8 cellular contexts compared by ENCODE assay signal in the genomic region with DNA sequence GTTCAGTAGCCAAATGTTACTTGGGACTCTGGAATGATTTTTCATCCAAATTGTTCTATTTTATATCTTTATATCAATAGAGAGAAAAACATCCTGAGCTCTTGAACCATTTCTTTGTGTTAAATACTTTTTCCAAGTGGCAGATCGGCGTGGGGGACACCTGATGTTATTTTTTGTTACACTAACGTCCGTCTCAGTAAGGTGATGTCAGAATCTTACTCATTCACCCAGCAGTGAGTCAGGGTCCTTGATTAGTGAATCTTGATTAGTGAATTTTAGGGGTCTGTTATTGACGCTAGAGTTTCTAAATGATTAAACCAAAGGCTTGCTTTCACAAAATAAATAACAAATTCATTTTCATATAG. TPM values are rescaled to one million over a fixed set of nuclear protein-coding genes. Genes with fewer than 3 reads are reported as not detected.
DNase-seq lines count a peak whose midpoint lies in the region; ATAC-seq and TF ChIP-seq lines count a peak whose summit lies in the region.

No MANE protein-coding gene starts in this region.

- H3K9me2 ChIP-seq in OCI-LY7 (ENCODE audit: insufficient read depth, low read length): no peaks in the 10 kb centered on the region

- CTCF ChIA-PET in OCI-LY7 (lab: Charles Lee; ENCODE audit: unreplicated experiment): interaction anchor here (1.0 kb wide), 1 partner anchor 141 kb away, joined by 4 read pairs; no protein-coding TSS in a partner anchor

- H3K36me3 Mint-ChIP-seq in endodermal cell (ENCODE audit: low read depth): peaks cover 7% of the 10 kb centered on the region
- peaks cover 2% of the 10 kb centered on the region for H3K36me3 Mint-ChIP-seq in osteocyte (ENCODE audit: unreplicated experiment)

- H3K4me3 ChIP-seq in OCI-LY7 (ENCODE audit: low read depth, low read length, poor library complexity, severe bottlenecking) (peak overlapping the region; percentile 95), endodermal cell (ENCODE audit: low read length) (peak overlapping the region; percentile 99)

- H3K36me3 ChIP-seq in OCI-LY7 (ENCODE audit: insufficient read depth, low read length): peaks cover 6% of the 10 kb centered on the region; the same call in 1 of the 2 replicates
- no peaks in the 10 kb centered on the region for H3K36me3 ChIP-seq in endodermal cell (ENCODE audit: control insufficient read depth, insufficient read depth, low read length)

- H3K4me1 ChIP-seq in OCI-LY7 (ENCODE audit: insufficient read depth, low read length, poor library complexity, severe bottlenecking) (peaks cover 52% of the 10 kb centered on the region), endodermal cell (ENCODE audit: control insufficient read depth, insufficient read depth, low read length) (peaks cover 5% of the 10 kb centered on the region)

- H3K27me3 ChIP-seq in endodermal cell (ENCODE audit: control insufficient read depth, insufficient read depth, low read length, poor library complexity, severe bottlenecking): no peaks in the 10 kb centered on the region

- H3K9ac ChIP-seq in endodermal cell (ENCODE audit: extremely low read depth, low read length, poor library complexity, severe bottlenecking): peak overlapping the region; percentile 72

- H3K27ac ChIP-seq in OCI-LY7 (ENCODE audit: low read depth, low read length, poor library complexity, severe bottlenecking): peak overlapping the region; percentile 80
- H3K27ac ChIP-seq in endodermal cell (ENCODE audit: low read depth, low read length): no peak overlapping the region

- H2AFZ ChIP-seq in OCI-LY7 (ENCODE audit: low read length): no peak overlapping the region

- TF ChIP-seq CTCF in OCI-LY7 (conservative IDR thresholded peaks at IDR 0.05; ENCODE audit: low read length): no peak
- no peak for TF ChIP-seq CTCF in endodermal cell (conservative IDR thresholded peaks at IDR 0.05)
- TF ChIP-seq CTCF in osteocyte (IDR thresholded peaks at IDR 0.05): no peak

- peak overlapping the region; percentile 86 for H3K4me3 Mint-ChIP-seq in endodermal cell
- peak overlapping the region; percentile 83 for H3K4me3 Mint-ChIP-seq in osteocyte (ENCODE audit: unreplicated experiment)

- ATAC-seq in HG03159 (IDR thresholded peaks at IDR 0.05; ENCODE audit: unreplicated experiment): no peak

- H3K27ac Mint-ChIP-seq in endodermal cell: peak overlapping the region; percentile 94
- H3K27ac Mint-ChIP-seq in osteocyte (ENCODE audit: unreplicated experiment): peak overlapping the region; percentile 78

- no peaks in the 10 kb centered on the region for H3K9me3 ChIP-seq in OCI-LY7 (ENCODE audit: low read length)
- H3K9me3 ChIP-seq in endodermal cell (ENCODE audit: control insufficient read depth, low read length): no peaks in the 10 kb centered on the region

- H3K27me3 Mint-ChIP-seq in endodermal cell (ENCODE audit: insufficient read depth) (peaks cover 2% of the 10 kb centered on the region), osteocyte (ENCODE audit: unreplicated experiment) (no peaks in the 10 kb centered on the region)

- intact Hi-C loops in OCI-LY7 (cut with micrococcal nuclease; ENCODE audit: unreplicated experiment): loop anchor here (5.0 kb wide), 1 partner anchor 55 kb away; no protein-coding TSS in a partner anchor
- intact Hi-C loops in posterior vena cava (cut with DNase I): no loop called here

- peaks cover 61% of the 10 kb centered on the region for H3K79me2 ChIP-seq in OCI-LY7 (ENCODE audit: insufficient read depth, low read depth, low read length)

- DNase-seq in Daoy (ENCODE audit: low read depth) (peak; percentile 25), OCI-LY7 (ENCODE audit: low spot score) (peak; percentile 19), endodermal cell (no peak), osteocyte (ENCODE audit: extremely low spot score, unreplicated experiment) (no peak), NCI-H1930 (lab: John Stamatoyannopoulos, UW) (no peak), posterior vena cava (ENCODE audit: low spot score) (no peak)
- DNase-seq in stimulated activated CD4-positive, alpha-beta T cell treated with anti-CD3 and anti-CD28 coated beads, Interleukin-1b, Interleukin-23, amount 100 ng/mL, for 48 hours: no peak

- H3K4me1 Mint-ChIP-seq in endodermal cell (peaks cover 27% of the 10 kb centered on the region), osteocyte (ENCODE audit: unreplicated experiment) (peaks cover 45% of the 10 kb centered on the region)

- POLR2A ChIA-PET in OCI-LY7 (lab: Charles Lee): interaction anchor here (0.6 to 4.7 kb wide), 12 partner anchors 9 to 1499 kb away, joined by 3 to 50 read pairs (median 4); a partner anchor contains a TSS

- no TSS peak for BruUV-seq in OCI-LY7 (replicated peaks; lab: Mats Ljungman, UMichigan)

- H4K20me1 ChIP-seq in OCI-LY7 (ENCODE audit: insufficient read depth, low read length): peaks cover under 1% of the 10 kb centered on the region; the same call in 1 of the 2 replicates

- H3K9me3 Mint-ChIP-seq in endodermal cell (peaks cover 5% of the 10 kb centered on the region), osteocyte (ENCODE audit: unreplicated experiment) (no peaks in the 10 kb centered on the region)

- peak overlapping the region; percentile 77 for H3K4me2 ChIP-seq in OCI-LY7 (ENCODE audit: low read length)

- 30 to 40% methylated on average over 1 to 4 of the region's 5 CpGs for WGBS in endodermal cell (ENCODE audit: insufficient coverage in 1 of 2, insufficient read length in 1 of 2), 2 experiments

RNA-seq across cellular contexts. Expression of a gene that starts 1.7 kb away (rescaled TPM):
- 28.4 and 32.8 TPM in 2 replicates for total RNA-seq in Daoy (2014; rRNA removed; shearing (Covaris generic))
- total RNA-seq in OCI-LY7 (2014; rRNA removed; shearing (Covaris generic)): 40.5 and 51.6 TPM in 2 replicates
- total RNA-seq in OCI-LY7 (2022) (81.6 and 84.5 TPM in 2 replicates), endodermal cell (10 to 100 TPM; 66.4 to 75.0 TPM), osteocyte (63.8 and 66.4 TPM in 2 replicates), posterior vena cava (10 to 100 TPM; 39.0 to 47.8 TPM)
- 62.3 TPM for polyA plus RNA-seq in endodermal cell (2013, experiment 1 of 2)
- polyA plus RNA-seq in endodermal cell (2013, experiment 2 of 2): 62.8 TPM

RNA-seq across cellular contexts. Expression of a gene that starts 37.7 kb away (rescaled TPM):
- 9.0 and 11.1 TPM in 2 replicates for total RNA-seq in Daoy (2014; rRNA removed; shearing (Covaris generic))
- total RNA-seq in OCI-LY7 (2014; rRNA removed; shearing (Covaris generic)): 126 and 154 TPM in 2 replicates
- total RNA-seq in OCI-LY7 (2022) (169 and 185 TPM in 2 replicates), endodermal cell (10 to 100 TPM; 14.2 to 24.5 TPM), osteocyte (8.8 and 10.0 TPM in 2 replicates), posterior vena cava (10 to 100 TPM in 1 of 2 donors, 1 to 10 TPM in 1; 8.4 to 10.3 TPM)
- 12.9 TPM for polyA plus RNA-seq in endodermal cell (2013, experiment 1 of 2)
- 9.8 TPM for polyA plus RNA-seq in endodermal cell (2013, experiment 2 of 2)

Comparison
In these comparisons a context has a peak if more than half of its experiments do, and no peak if none do; other contexts are left out.
1. DNase-seq: peak in Daoy (single experiment) and OCI-LY7 (single experiment); none in endodermal cell (single experiment), osteocyte (single experiment), stimulated activated CD4-positive, alpha-beta T cell treated with anti-CD3 and anti-CD28 coated beads, Interleukin-1b, Interleukin-23, amount 100 ng/mL, for 48 hours (single experiment), NCI-H1930 (0 of 2) and posterior vena cava (single experiment).
2. RNA of a gene that starts 37.7 kb away (total RNA-seq): 126 to 185 TPM in OCI-LY7; 14.2 to 24.5 TPM in endodermal cell, 8.4 to 10.3 TPM in posterior vena cava, 8.8 to 10.0 TPM in osteocyte and 9.0 to 11.1 TPM in Daoy; every median in the first group is over 4 times any median in the second.